19 cellular contexts compared by ENCODE assay signal in the genomic region with DNA sequence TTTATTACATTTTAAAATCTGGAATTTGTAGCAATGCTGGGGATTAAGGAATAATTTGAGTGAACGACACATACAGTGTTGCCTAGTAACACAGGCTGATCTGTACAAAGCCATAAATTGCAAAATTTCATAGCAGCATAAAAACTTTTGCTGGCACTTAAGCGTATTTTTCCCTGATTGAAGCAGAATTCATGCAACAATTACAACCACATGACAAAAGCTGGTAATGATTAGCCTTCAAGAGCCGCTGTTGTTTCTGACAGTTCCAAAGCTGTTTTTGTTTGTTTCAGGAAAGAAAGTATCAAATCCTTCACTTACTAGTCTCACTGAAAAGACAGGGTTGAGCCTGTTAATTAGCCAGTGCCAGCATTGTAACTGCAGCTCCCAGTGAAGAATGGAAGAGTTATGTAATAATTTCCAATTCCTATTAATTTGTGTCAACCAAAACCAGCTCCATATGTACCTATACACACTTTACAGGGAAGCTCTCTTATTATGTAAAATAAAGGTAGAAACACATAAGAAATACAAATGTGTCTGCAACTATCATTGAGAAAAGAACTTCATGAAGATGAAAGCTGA.
"Had no signal": no experiment of that assay in that cellular context is flagged by ENCODE, and none has a peak within 500 bp of the region (broad histone marks: within the 10 kb centered on the region; RNA-seq: fewer than 3 reads in every experiment).

No MANE protein-coding gene starts in this region.

- ATAC-seq: activated CD4-positive, alpha-beta T cell treated with anti-CD3 and anti-CD28 coated beads for 36 hours; effector memory CD8-positive, alpha-beta T cell; left ventricle myocardium superior; WTC11 had no signal

- H3K27me3 ChIP-seq: tibial nerve, uterus had no signal

- H3K4me3 ChIP-seq: tibial nerve, uterus had no signal

- H3K36me3 ChIP-seq: tibial nerve, uterus had no signal

- H3K9me3 ChIP-seq: tibial nerve, uterus had no signal

- H3K27ac ChIP-seq: tibial nerve, uterus had no signal

- H3K27ac Mint-ChIP-seq: activated CD4-positive, alpha-beta T cell treated with anti-CD3 and anti-CD28 coated beads for 36 hours; activated naive CD8-positive, alpha-beta T cell; effector memory CD8-positive, alpha-beta T cell; WTC11 had no signal

- DNase-seq: activated CD4-positive, alpha-beta T cell treated with anti-CD3 and anti-CD28 coated beads for 36 hours; activated CD4-positive, alpha-beta T cell treated with anti-CD3 and anti-CD28 coated beads, Interleukin-2, amount 50 U/mL, for 48 hours; activated T-cell treated with anti-CD3 and anti-CD28 coated beads for 4 hours; amygdala; dermis blood vessel endothelial cell; effector memory CD8-positive, alpha-beta T cell; kidney; left ventricle myocardium superior; retina; stimulated activated CD4-positive, alpha-beta T cell treated with anti-CD3 and anti-CD28 coated beads, Interleukin-12 subunit alpha, Interleukin-12 subunit beta, amount 100 ng/mL, for 4 hours; stimulated activated CD4-positive, alpha-beta T cell treated with anti-CD3 and anti-CD28 coated beads, Interleukin-1b, Interleukin-23, amount 100 ng/mL, for 48 hours; stimulated activated CD8-positive, alpha-beta memory T cell treated with anti-CD3 and anti-CD28 coated beads, Interleukin-4, amount 100 ng/mL, for 48 hours; stimulated activated naive CD4-positive, alpha-beta T cell; uterus had no signal

- FAIRE-seq: frontal cortex, kidney, TTC549 had no signal

- H3K36me3 Mint-ChIP-seq: activated naive CD8-positive, alpha-beta T cell; WTC11 had no signal

- H3K27me3 Mint-ChIP-seq: activated CD4-positive, alpha-beta T cell treated with anti-CD3 and anti-CD28 coated beads for 36 hours; activated naive CD8-positive, alpha-beta T cell; effector memory CD8-positive, alpha-beta T cell had no signal

- H3K4me1 ChIP-seq: uterus had no signal

- H3K4me1 Mint-ChIP-seq: activated CD4-positive, alpha-beta T cell treated with anti-CD3 and anti-CD28 coated beads for 36 hours; WTC11 had no signal

- H3K4me3 Mint-ChIP-seq: activated CD4-positive, alpha-beta T cell treated with anti-CD3 and anti-CD28 coated beads for 36 hours; activated naive CD8-positive, alpha-beta T cell; effector memory CD8-positive, alpha-beta T cell; WTC11 had no signal
